Comparison of ENCODE assay signal across 17 cellular contexts in genomic region chr14:50669441-50669986, GRCh38. TPM values are rescaled to one million over a fixed set of nuclear protein-coding genes. Genes with fewer than 3 reads are reported as not detected.
DNase-seq lines count a peak whose midpoint lies in the region; TF ChIP-seq lines count a peak whose summit lies in the region.
"Had no signal": no experiment of that assay in that cellular context is flagged by ENCODE, and none has a peak within 500 bp of the region (broad histone marks: within the 10 kb centered on the region; RNA-seq: fewer than 3 reads in every experiment).

No MANE protein-coding gene starts in this region.

- peaks cover 0 to 10% of the 10 kb centered on the region in 2 donors for H3K4me1 ChIP-seq in breast epithelium
- peaks cover 24% of the 10 kb centered on the region for H3K4me1 ChIP-seq in iPS-20b (ENCODE audit: insufficient read depth, low read length)

- BruUV-seq in MCF 10A (replicated peaks; lab: Mats Ljungman, UMichigan), result no TSS peak

- no peaks in the 10 kb centered on the region for H3K27me3 Mint-ChIP-seq in MCF 10A (ENCODE audit: insufficient read depth, unreplicated experiment)

- CTCF ChIA-PET in MCF 10A (lab: Yijun Ruan, JAX), result no interaction called here

- POLR2A ChIA-PET in MCF 10A (lab: Yijun Ruan, JAX), result interaction anchor here (1.8 to 2.3 kb wide), 2 partner anchors 69 to 71 kb away, joined by 6 to 33 read pairs; no protein-coding TSS in a partner anchor

- no peak for TF ChIP-seq POLR2A in breast epithelium (IDR thresholded peaks at IDR 0.05)

- intact Hi-C loops in breast epithelium (cut with DNase I; ENCODE audit: low total_unique reads), result no loop called here
- intact Hi-C loops in MCF 10A (cut with micrococcal nuclease), result loop anchor here (5.0 kb wide), 2 partner anchors 58 to 108 kb away; no protein-coding TSS in a partner anchor

- no peaks in the 10 kb centered on the region for H3K9me3 Mint-ChIP-seq in MCF 10A (ENCODE audit: unreplicated experiment)
- H3K9me3 Mint-ChIP-seq: CD8-positive, alpha-beta T cell had no signal

- peak overlapping the region; percentile 93; the same call in 1 of the 2 replicates for H3K9ac ChIP-seq in iPS-20b (ENCODE audit: low read depth, low read length)

- H3K9me3 ChIP-seq in breast epithelium (no peaks in the 10 kb centered on the region), iPS-20b (ENCODE audit: insufficient read depth, low read depth, low read length) (no peaks in the 10 kb centered on the region)
- H3K9me3 ChIP-seq: pancreas had no signal

- H3K27me3 ChIP-seq in breast epithelium (no peaks in the 10 kb centered on the region), iPS-20b (ENCODE audit: insufficient read depth, low read length) (no peaks in the 10 kb centered on the region)
- H3K27me3 ChIP-seq: pancreas had no signal

- H3K4me3 ChIP-seq in breast epithelium (no peak overlapping the region), WI38 (ENCODE audit: low read depth, low read length) (peak overlapping the region; percentile 91; the same call in 1 of the 2 replicates), iPS-20b (ENCODE audit: low read length) (peak overlapping the region; percentile 99)

- peaks cover 4% of the 10 kb centered on the region for H3K4me1 Mint-ChIP-seq in MCF 10A (ENCODE audit: insufficient read depth, unreplicated experiment)

- TF ChIP-seq CTCF in breast epithelium (IDR thresholded peaks at IDR 0.05) (no peak), MCF 10A (IDR thresholded peaks at IDR 0.05; ENCODE audit: unreplicated experiment) (no peak), WI38 (IDR thresholded peaks at IDR 0.05; ENCODE audit: low read depth, low read length) (no peak)

- no peak for DNase-seq in breast epithelium (ENCODE audit: low spot score in 2 of 2)
- DNase-seq in MCF 10A (ENCODE audit: unreplicated experiment), result no peak
- DNase-seq in superior temporal gyrus (ENCODE audit: extremely low spot score), result peak; percentile 33
- DNase-seq in activated CD8-positive, alpha-beta memory T cell treated with anti-CD3 and anti-CD28 coated beads, Interleukin-2, amount 50 U/mL, for 48 hours, result no peak
- no peak for DNase-seq in NCI-H146 (lab: John Stamatoyannopoulos, UW)
- DNase-seq in Ammon's horn (ENCODE audit: low spot score), result no peak
- DNase-seq: activated CD8-positive, alpha-beta T cell treated with anti-CD3 and anti-CD28 coated beads, Interleukin-2, amount 10 ng/mL, durations not matched to agents 7 days and 5 days; CD8-positive, alpha-beta T cell; islet precursor cell; NCI-H1694; NCI-H526; pancreas; stimulated activated CD4-positive, alpha-beta T cell treated with anti-CD3 and anti-CD28 coated beads, Interleukin-12 subunit alpha, Interleukin-12 subunit beta, amount 100 ng/mL, for 4 hours; stimulated activated naive CD4-positive, alpha-beta T cell treated with Interleukin-2 at 50 U/mL for 16 hours; SW 1271 had no signal

- no peak overlapping the region for H3K4me3 Mint-ChIP-seq in MCF 10A (ENCODE audit: unreplicated experiment)
- H3K4me3 Mint-ChIP-seq: activated CD8-positive, alpha-beta T cell treated with anti-CD3 and anti-CD28 coated beads, Interleukin-2, amount 10 ng/mL, durations not matched to agents 7 days and 5 days; CD8-positive, alpha-beta T cell had no signal

- H3K27ac Mint-ChIP-seq in MCF 10A (ENCODE audit: low read depth, unreplicated experiment), result no peak overlapping the region
- H3K27ac Mint-ChIP-seq: activated CD8-positive, alpha-beta T cell treated with anti-CD3 and anti-CD28 coated beads, Interleukin-2, amount 10 ng/mL, durations not matched to agents 7 days and 5 days; CD8-positive, alpha-beta T cell had no signal

- H3K36me3 ChIP-seq in breast epithelium, result no peaks in the 10 kb centered on the region
- H3K36me3 ChIP-seq in iPS-20b (ENCODE audit: insufficient read depth, low read depth, low read length), result peaks cover 4% of the 10 kb centered on the region

- peak overlapping the region; percentile 99 for H3K27ac ChIP-seq in breast epithelium
- H3K27ac ChIP-seq in iPS-20b (ENCODE audit: low read length), result peak overlapping the region; percentile 45

- H3K36me3 Mint-ChIP-seq in MCF 10A (ENCODE audit: insufficient read depth, unreplicated experiment), result peaks cover 18% of the 10 kb centered on the region

RNA-seq across cellular contexts. Expression of gene SAV1, which starts 1.4 kb away (rescaled TPM):
- 10 to 100 TPM; 56.0 to 77.0 (median 76.0) TPM for total RNA-seq in breast epithelium
- 32.5 and 34.7 TPM in 2 replicates for total RNA-seq in MCF 10A (2022)

Comparison
In these comparisons a context has a peak if more than half of its experiments do, and no peak if none do; other contexts are left out.
1. H3K4me3 ChIP-seq: peak in WI38 (single experiment) and iPS-20b (single experiment); none in breast epithelium (0 of 3).